Comparison of ENCODE assay signal across 14 cellular contexts in the genomic region with DNA sequence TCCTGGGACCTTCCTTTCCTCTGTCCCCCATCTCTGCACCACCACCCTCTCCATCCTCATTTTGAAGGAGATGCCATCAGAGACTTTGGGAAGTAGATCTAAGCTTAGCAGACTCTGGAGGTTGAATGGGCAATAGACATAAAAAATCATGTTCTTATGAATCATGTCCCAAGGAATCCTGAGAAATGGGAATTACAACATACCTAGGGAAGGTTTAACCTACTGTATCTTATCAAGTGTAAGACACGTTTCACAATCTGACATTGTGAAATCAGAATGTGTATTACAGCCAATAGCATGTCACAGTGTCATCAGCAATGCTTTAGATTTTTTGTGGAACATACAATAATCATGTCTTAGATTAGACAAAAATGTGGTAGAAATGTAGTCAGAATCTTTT.
A peak's percentile ranks its signal among the peaks of the same experiment; 100 is the strongest.
DNase-seq lines count a peak whose midpoint lies in the region; ATAC-seq and TF ChIP-seq lines count a peak whose summit lies in the region.
"Had no signal": no experiment of that assay in that cellular context is flagged by ENCODE, and none has a peak within 500 bp of the region (broad histone marks: within the 10 kb centered on the region; RNA-seq: fewer than 3 reads in every experiment).

No MANE protein-coding gene starts in this region.

- H3K4me1 Mint-ChIP-seq in MCF 10A (ENCODE audit: insufficient read depth, unreplicated experiment), result peaks cover 29% of the 10 kb centered on the region
- peaks cover 15% of the 10 kb centered on the region for H3K4me1 Mint-ChIP-seq in CD8-positive, alpha-beta T cell (ENCODE audit: low read depth)

- H3K79me2 ChIP-seq in PC-3 (ENCODE audit: low read length), result no peaks in the 10 kb centered on the region

- POLR2A ChIA-PET in MCF 10A (lab: Yijun Ruan, JAX) (interaction anchor here (0.6 to 1.8 kb wide), 6 partner anchors 8 to 330 kb away, joined by 3 to 8 read pairs (median 4); no protein-coding TSS in a partner anchor), PC-3 (lab: Charles Lee; ENCODE audit: unreplicated experiment) (no interaction called here)
- POLR2A ChIA-PET in CD8-positive, alpha-beta T cell (lab: Charles Lee), result no interaction called here

- no peaks in the 10 kb centered on the region for H3K27me3 ChIP-seq in breast epithelium
- no peaks in the 10 kb centered on the region for H3K27me3 ChIP-seq in PC-3 (ENCODE audit: low read length)
- no peaks in the 10 kb centered on the region for H3K27me3 ChIP-seq in upper lobe of right lung
- H3K27me3 ChIP-seq in CD8-positive, alpha-beta T cell (ENCODE audit: insufficient read depth, low read length), result no peaks in the 10 kb centered on the region
- H3K27me3 ChIP-seq: pancreas had no signal

- H3K9me2 ChIP-seq in PC-3 (replicated peaks; ENCODE audit: low read length), result no peaks in the 10 kb centered on the region

- no peak overlapping the region for H3K4me3 Mint-ChIP-seq in MCF 10A (ENCODE audit: unreplicated experiment)
- H3K4me3 Mint-ChIP-seq in CD8-positive, alpha-beta T cell, result no peak overlapping the region

- H3K27me3 Mint-ChIP-seq in MCF 10A (ENCODE audit: insufficient read depth, unreplicated experiment), result peaks cover 8% of the 10 kb centered on the region
- H3K27me3 Mint-ChIP-seq in CD8-positive, alpha-beta T cell (ENCODE audit: low read depth), result no peaks in the 10 kb centered on the region

- DNase-seq in MCF 10A (ENCODE audit: unreplicated experiment) (peak; percentile 91), breast epithelium (ENCODE audit: low spot score in 2 of 2) (no peak), PC-3 (peak; percentile 56), fibroblast of mammary gland (ENCODE audit: low read depth) (peak; percentile 77), upper lobe of right lung (no peak), DMS79 treated with DMSO at 0.1 percent for 48 hours (lab: John Stamatoyannopoulos, UW) (no peak)
- DNase-seq in activated T-cell treated with anti-CD3 and anti-CD28 coated beads, Interleukin-2, amount 50 U/mL, for 1 hour, result no peak
- DNase-seq in CD8-positive, alpha-beta T cell, result no peak
- DNase-seq: activated CD8-positive, alpha-beta memory T cell treated with anti-CD3 and anti-CD28 coated beads, Interleukin-2, amount 50 U/mL, for 4 hours; Calu3; NCI-H1105; NCI-H345; pancreas had no signal

- TF ChIP-seq POLR2A in breast epithelium (IDR thresholded peaks at IDR 0.05), result no peak

- intact Hi-C loops in MCF 10A (cut with micrococcal nuclease), result no loop called here
- intact Hi-C loops in breast epithelium (cut with DNase I; ENCODE audit: low total_unique reads), result no loop called here
- intact Hi-C loops in PC-3 (cut with micrococcal nuclease), result no loop called here
- intact Hi-C loops in upper lobe of right lung (cut with DNase I), result no loop called here
- intact Hi-C loops in CD8-positive, alpha-beta T cell (cut with DNase I, micrococcal nuclease), result no loop called here

- H3K36me3 ChIP-seq in breast epithelium (no peaks in the 10 kb centered on the region), PC-3 (ENCODE audit: low read depth, low read length) (no peaks in the 10 kb centered on the region), upper lobe of right lung (no peaks in the 10 kb centered on the region)
- no peaks in the 10 kb centered on the region for H3K36me3 ChIP-seq in CD8-positive, alpha-beta T cell (ENCODE audit: insufficient read depth, low read length)
- H3K36me3 ChIP-seq: pancreas had no signal

- H3K36me3 Mint-ChIP-seq in MCF 10A (ENCODE audit: insufficient read depth, unreplicated experiment), result peaks cover 12% of the 10 kb centered on the region
- no peaks in the 10 kb centered on the region for H3K36me3 Mint-ChIP-seq in CD8-positive, alpha-beta T cell

- ATAC-seq in PC-3, result no peak
- peak; percentile 39 for ATAC-seq in upper lobe of right lung
- no peak for ATAC-seq in CD8-positive, alpha-beta T cell
- ATAC-seq: activated CD4-positive, CD25-positive, alpha-beta regulatory T cell treated with anti-CD3 and anti-CD28 coated beads, Interleukin-2, amount 50 U/mL, for 24 hours; pancreas had no signal

- peaks cover 0 to 4% of the 10 kb centered on the region in 2 donors for H3K4me1 ChIP-seq in breast epithelium
- H3K4me1 ChIP-seq in PC-3 (ENCODE audit: insufficient read depth, low read length), result peaks cover 31% of the 10 kb centered on the region
- H3K4me1 ChIP-seq in upper lobe of right lung, result no peaks in the 10 kb centered on the region
- peaks cover 11% of the 10 kb centered on the region for H3K4me1 ChIP-seq in CD8-positive, alpha-beta T cell (ENCODE audit: insufficient read depth, low read length)
- H3K4me1 ChIP-seq: pancreas had no signal

- H3K4me3 ChIP-seq in breast epithelium (no peak overlapping the region), PC-3 (ENCODE audit: low read length) (no peak overlapping the region), fibroblast of mammary gland (ENCODE audit: control insufficient read depth, low read depth, low read length) (no peak overlapping the region), upper lobe of right lung (no peak overlapping the region)
- H3K4me3 ChIP-seq in CD8-positive, alpha-beta T cell (ENCODE audit: low read depth, low read length), result no peak overlapping the region
- H3K4me3 ChIP-seq: pancreas had no signal

- H3K9ac ChIP-seq in PC-3 (ENCODE audit: low read length), result no peak overlapping the region

- no peaks in the 10 kb centered on the region for H3K9me3 Mint-ChIP-seq in MCF 10A (ENCODE audit: unreplicated experiment)
- peaks cover 8% of the 10 kb centered on the region for H3K9me3 Mint-ChIP-seq in CD8-positive, alpha-beta T cell

- H2AFZ ChIP-seq in PC-3 (ENCODE audit: low read length), result no peak overlapping the region

- TF ChIP-seq CTCF in MCF 10A (IDR thresholded peaks at IDR 0.05; ENCODE audit: unreplicated experiment), result no peak
- no peak for TF ChIP-seq CTCF in breast epithelium (IDR thresholded peaks at IDR 0.05)
- no peak for TF ChIP-seq CTCF in PC-3 (conservative IDR thresholded peaks at IDR 0.05; ENCODE audit: low read depth, low read length)
- TF ChIP-seq CTCF in fibroblast of mammary gland (conservative IDR thresholded peaks at IDR 0.05; ENCODE audit: control insufficient read depth, insufficient read depth, low read depth, low read length), result no peak
- no peak for TF ChIP-seq CTCF in upper lobe of right lung (IDR thresholded peaks at IDR 0.05)
- TF ChIP-seq CTCF in CD8-positive, alpha-beta T cell (IDR thresholded peaks at IDR 0.05), result no peak

- BruUV-seq in MCF 10A (replicated peaks; lab: Mats Ljungman, UMichigan) (no TSS peak), PC-3 (replicated peaks; lab: Mats Ljungman, UMichigan) (no TSS peak)

- H3K9me3 ChIP-seq in breast epithelium (no peaks in the 10 kb centered on the region), PC-3 (ENCODE audit: low read length) (no peaks in the 10 kb centered on the region), upper lobe of right lung (no peaks in the 10 kb centered on the region)
- H3K9me3 ChIP-seq in CD8-positive, alpha-beta T cell (ENCODE audit: low read length), result no peaks in the 10 kb centered on the region
- H3K9me3 ChIP-seq: pancreas had no signal

- H3K27ac ChIP-seq in breast epithelium (no peak overlapping the region), PC-3 (ENCODE audit: low read length) (no peak overlapping the region), upper lobe of right lung (no peak overlapping the region)
- H3K27ac ChIP-seq in CD8-positive, alpha-beta T cell (ENCODE audit: low read depth, low read length), result no peak overlapping the region
- H3K27ac ChIP-seq: pancreas had no signal

- no peak overlapping the region for H3K4me2 ChIP-seq in PC-3 (ENCODE audit: low read length)

- H3F3A ChIP-seq in PC-3 (ENCODE audit: low read length, unreplicated experiment), result peaks cover 4% of the 10 kb centered on the region

- CTCF ChIA-PET in MCF 10A (lab: Yijun Ruan, JAX) (interaction anchor here (1.0 to 1.3 kb wide), 2 partner anchors 37 to 332 kb away, joined by 3 to 4 read pairs; no protein-coding TSS in a partner anchor), PC-3 (lab: Charles Lee) (no interaction called here)
- CTCF ChIA-PET in CD8-positive, alpha-beta T cell (lab: Charles Lee), result no interaction called here

- no peak overlapping the region for H3K27ac Mint-ChIP-seq in MCF 10A (ENCODE audit: low read depth, unreplicated experiment)
- no peak overlapping the region for H3K27ac Mint-ChIP-seq in CD8-positive, alpha-beta T cell

- H4K20me1 ChIP-seq in PC-3 (ENCODE audit: low read length), result no peaks in the 10 kb centered on the region

Comparison
In these comparisons a context has a peak if more than half of its experiments do, and no peak if none do; other contexts are left out.
1. DNase-seq: peak in MCF 10A (single experiment), PC-3 (single experiment) and fibroblast of mammary gland (single experiment); none in breast epithelium (0 of 2), upper lobe of right lung (single experiment), activated T-cell treated with anti-CD3 and anti-CD28 coated beads, Interleukin-2, amount 50 U/mL, for 1 hour (single experiment), CD8-positive, alpha-beta T cell (0 of 7) and DMS79 treated with DMSO at 0.1 percent for 48 hours (single experiment).